Comparison of ENCODE assay signal across 1 cellular context in the genomic region with DNA sequence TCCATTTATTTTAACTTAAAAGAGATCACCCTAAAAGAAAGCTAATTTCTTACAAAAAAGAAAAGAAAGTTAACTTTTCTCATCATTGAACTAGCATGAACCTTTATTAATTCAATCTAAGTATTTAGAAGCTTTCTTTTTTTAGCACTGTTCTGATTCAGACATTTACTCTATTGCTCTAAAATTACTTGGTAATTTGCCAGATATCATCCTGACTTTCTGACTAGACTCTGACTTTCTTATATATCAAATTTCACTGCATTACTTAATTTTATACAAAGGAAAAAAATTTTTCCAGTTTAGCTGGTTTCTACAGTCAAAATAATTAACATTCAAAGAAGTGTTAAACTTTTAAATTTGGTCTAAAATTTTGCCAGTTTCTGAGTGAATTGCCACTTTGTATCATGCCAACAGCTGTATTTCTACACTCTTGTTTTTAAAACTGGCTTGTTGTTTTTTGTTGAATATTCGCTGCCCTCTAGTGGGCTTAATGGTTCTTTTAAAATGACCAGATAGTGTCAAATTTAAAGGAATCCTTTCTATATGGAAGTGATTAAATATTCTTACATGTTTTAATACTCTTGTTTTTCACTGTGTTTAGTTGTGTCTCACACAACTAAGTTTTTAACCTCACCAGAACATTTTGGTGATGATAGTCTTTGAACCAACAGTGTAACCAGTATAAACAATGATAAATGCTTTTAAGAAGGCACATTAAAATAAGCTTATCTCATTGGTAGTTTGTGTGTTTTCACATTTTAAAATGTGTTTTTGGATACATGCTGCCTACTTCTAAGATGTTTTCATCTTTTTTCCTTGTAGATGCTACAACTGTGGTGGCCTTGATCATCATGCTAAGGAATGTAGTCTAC.
A peak's percentile ranks its signal among the peaks of the same experiment; 100 is the strongest.
TF ChIP-seq lines count a peak whose summit lies in the region.

No MANE protein-coding gene starts in this region.

TF ChIP-seq in K562, 482 proteins besides CTCF, POLR2A, EP300 and RAD21 (continued from another document):
- TF ChIP-seq CREBBP (IDR thresholded peaks at IDR 0.05; ENCODE audit: low read depth, low read length) (no peak), U2AF2 (optimal IDR thresholded peaks at IDR 0.05; ENCODE audit: low read depth, low read length) (no peak), ELF1 (tag; IDR thresholded peaks at IDR 0.05) (no peak), ETV1 (tag; conservative IDR thresholded peaks at IDR 0.05; ENCODE audit: low read depth) (no peak), HDAC2 (IDR thresholded peaks at IDR 0.05) (no peak), POLR2H (tag; IDR thresholded peaks at IDR 0.05; ENCODE audit: low read depth) (0 out of 2 replicates have a peak, but pooled peaks have one; percentile 29), BMI1 (IDR thresholded peaks at IDR 0.05; ENCODE audit: low read length) (no peak), NFIC (IDR thresholded peaks at IDR 0.05) (peak; percentile 67), JUND (IDR thresholded peaks at IDR 0.05; ENCODE audit: borderline replicate concordance, low read depth, low read length) (no peak), JUND (tag; IDR thresholded peaks at IDR 0.05; ENCODE audit: borderline replicate concordance, low read depth, low read length) (no peak), SMC3 (conservative IDR thresholded peaks at IDR 0.05; ENCODE audit: insufficient read depth, low read depth, low read length) (peak; percentile 39; the same call in 1 of the 2 replicates), PCBP1 (IDR thresholded peaks at IDR 0.05; ENCODE audit: low read depth, low read length, poor library complexity, severe bottlenecking) (no peak), EHMT2 (IDR thresholded peaks at IDR 0.05) (no peak), SP1 (CRISPR knock-in tag; IDR thresholded peaks at IDR 0.05) (no peak)
- TF ChIP-seq, protein P1, sequence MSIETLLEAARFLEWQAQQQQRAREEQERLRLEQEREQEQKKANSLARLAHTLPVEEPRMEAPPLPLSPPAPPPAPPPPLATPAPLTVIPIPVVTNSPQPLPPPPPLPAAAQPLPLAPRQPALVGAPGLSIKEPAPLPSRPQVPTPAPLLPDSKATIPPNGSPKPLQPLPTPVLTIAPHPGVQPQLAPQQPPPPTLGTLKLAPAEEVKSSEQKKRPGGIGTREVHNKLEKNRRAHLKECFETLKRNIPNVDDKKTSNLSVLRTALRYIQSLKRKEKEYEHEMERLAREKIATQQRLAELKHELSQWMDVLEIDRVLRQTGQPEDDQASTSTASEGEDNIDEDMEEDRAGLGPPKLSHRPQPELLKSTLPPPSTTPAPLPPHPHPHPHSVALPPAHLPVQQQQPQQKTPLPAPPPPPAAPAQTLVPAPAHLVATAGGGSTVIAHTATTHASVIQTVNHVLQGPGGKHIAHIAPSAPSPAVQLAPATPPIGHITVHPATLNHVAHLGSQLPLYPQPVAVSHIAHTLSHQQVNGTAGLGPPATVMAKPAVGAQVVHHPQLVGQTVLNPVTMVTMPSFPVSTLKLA (conservative IDR thresholded peaks at IDR 0.05) = no peak
- TF ChIP-seq, protein P2, sequence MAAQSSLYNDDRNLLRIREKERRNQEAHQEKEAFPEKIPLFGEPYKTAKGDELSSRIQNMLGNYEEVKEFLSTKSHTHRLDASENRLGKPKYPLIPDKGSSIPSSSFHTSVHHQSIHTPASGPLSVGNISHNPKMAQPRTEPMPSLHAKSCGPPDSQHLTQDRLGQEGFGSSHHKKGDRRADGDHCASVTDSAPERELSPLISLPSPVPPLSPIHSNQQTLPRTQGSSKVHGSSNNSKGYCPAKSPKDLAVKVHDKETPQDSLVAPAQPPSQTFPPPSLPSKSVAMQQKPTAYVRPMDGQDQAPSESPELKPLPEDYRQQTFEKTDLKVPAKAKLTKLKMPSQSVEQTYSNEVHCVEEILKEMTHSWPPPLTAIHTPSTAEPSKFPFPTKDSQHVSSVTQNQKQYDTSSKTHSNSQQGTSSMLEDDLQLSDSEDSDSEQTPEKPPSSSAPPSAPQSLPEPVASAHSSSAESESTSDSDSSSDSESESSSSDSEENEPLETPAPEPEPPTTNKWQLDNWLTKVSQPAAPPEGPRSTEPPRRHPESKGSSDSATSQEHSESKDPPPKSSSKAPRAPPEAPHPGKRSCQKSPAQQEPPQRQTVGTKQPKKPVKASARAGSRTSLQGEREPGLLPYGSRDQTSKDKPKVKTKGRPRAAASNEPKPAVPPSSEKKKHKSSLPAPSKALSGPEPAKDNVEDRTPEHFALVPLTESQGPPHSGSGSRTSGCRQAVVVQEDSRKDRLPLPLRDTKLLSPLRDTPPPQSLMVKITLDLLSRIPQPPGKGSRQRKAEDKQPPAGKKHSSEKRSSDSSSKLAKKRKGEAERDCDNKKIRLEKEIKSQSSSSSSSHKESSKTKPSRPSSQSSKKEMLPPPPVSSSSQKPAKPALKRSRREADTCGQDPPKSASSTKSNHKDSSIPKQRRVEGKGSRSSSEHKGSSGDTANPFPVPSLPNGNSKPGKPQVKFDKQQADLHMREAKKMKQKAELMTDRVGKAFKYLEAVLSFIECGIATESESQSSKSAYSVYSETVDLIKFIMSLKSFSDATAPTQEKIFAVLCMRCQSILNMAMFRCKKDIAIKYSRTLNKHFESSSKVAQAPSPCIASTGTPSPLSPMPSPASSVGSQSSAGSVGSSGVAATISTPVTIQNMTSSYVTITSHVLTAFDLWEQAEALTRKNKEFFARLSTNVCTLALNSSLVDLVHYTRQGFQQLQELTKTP (IDR thresholded peaks at IDR 0.05; ENCODE audit: low read depth in 1 of 2, partially characterized antibody in 2 of 2) = no peak
- TF ChIP-seq, protein P3, sequence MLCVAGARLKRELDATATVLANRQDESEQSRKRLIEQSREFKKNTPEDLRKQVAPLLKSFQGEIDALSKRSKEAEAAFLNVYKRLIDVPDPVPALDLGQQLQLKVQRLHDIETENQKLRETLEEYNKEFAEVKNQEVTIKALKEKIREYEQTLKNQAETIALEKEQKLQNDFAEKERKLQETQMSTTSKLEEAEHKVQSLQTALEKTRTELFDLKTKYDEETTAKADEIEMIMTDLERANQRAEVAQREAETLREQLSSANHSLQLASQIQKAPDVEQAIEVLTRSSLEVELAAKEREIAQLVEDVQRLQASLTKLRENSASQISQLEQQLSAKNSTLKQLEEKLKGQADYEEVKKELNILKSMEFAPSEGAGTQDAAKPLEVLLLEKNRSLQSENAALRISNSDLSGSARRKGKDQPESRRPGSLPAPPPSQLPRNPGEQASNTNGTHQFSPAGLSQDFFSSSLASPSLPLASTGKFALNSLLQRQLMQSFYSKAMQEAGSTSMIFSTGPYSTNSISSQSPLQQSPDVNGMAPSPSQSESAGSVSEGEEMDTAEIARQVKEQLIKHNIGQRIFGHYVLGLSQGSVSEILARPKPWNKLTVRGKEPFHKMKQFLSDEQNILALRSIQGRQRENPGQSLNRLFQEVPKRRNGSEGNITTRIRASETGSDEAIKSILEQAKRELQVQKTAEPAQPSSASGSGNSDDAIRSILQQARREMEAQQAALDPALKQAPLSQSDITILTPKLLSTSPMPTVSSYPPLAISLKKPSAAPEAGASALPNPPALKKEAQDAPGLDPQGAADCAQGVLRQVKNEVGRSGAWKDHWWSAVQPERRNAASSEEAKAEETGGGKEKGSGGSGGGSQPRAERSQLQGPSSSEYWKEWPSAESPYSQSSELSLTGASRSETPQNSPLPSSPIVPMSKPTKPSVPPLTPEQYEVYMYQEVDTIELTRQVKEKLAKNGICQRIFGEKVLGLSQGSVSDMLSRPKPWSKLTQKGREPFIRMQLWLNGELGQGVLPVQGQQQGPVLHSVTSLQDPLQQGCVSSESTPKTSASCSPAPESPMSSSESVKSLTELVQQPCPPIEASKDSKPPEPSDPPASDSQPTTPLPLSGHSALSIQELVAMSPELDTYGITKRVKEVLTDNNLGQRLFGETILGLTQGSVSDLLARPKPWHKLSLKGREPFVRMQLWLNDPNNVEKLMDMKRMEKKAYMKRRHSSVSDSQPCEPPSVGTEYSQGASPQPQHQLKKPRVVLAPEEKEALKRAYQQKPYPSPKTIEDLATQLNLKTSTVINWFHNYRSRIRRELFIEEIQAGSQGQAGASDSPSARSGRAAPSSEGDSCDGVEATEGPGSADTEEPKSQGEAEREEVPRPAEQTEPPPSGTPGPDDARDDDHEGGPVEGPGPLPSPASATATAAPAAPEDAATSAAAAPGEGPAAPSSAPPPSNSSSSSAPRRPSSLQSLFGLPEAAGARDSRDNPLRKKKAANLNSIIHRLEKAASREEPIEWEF (CRISPR knock-in tag; IDR thresholded peaks at IDR 0.05) = no peak
- TF ChIP-seq, protein P4, sequence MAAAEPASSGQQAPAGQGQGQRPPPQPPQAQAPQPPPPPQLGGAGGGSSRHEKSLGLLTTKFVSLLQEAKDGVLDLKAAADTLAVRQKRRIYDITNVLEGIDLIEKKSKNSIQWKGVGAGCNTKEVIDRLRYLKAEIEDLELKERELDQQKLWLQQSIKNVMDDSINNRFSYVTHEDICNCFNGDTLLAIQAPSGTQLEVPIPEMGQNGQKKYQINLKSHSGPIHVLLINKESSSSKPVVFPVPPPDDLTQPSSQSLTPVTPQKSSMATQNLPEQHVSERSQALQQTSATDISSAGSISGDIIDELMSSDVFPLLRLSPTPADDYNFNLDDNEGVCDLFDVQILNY (CRISPR knock-in tag; IDR thresholded peaks at IDR 0.05) = no peak
- TF ChIP-seq, protein P5, sequence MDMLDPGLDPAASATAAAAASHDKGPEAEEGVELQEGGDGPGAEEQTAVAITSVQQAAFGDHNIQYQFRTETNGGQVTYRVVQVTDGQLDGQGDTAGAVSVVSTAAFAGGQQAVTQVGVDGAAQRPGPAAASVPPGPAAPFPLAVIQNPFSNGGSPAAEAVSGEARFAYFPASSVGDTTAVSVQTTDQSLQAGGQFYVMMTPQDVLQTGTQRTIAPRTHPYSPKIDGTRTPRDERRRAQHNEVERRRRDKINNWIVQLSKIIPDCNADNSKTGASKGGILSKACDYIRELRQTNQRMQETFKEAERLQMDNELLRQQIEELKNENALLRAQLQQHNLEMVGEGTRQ (CRISPR knock-in tag; IDR thresholded peaks at IDR 0.05) = no peak
- TF ChIP-seq, protein P6, sequence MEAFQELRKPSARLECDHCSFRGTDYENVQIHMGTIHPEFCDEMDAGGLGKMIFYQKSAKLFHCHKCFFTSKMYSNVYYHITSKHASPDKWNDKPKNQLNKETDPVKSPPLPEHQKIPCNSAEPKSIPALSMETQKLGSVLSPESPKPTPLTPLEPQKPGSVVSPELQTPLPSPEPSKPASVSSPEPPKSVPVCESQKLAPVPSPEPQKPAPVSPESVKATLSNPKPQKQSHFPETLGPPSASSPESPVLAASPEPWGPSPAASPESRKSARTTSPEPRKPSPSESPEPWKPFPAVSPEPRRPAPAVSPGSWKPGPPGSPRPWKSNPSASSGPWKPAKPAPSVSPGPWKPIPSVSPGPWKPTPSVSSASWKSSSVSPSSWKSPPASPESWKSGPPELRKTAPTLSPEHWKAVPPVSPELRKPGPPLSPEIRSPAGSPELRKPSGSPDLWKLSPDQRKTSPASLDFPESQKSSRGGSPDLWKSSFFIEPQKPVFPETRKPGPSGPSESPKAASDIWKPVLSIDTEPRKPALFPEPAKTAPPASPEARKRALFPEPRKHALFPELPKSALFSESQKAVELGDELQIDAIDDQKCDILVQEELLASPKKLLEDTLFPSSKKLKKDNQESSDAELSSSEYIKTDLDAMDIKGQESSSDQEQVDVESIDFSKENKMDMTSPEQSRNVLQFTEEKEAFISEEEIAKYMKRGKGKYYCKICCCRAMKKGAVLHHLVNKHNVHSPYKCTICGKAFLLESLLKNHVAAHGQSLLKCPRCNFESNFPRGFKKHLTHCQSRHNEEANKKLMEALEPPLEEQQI (IDR thresholded peaks at IDR 0.05) = peak; percentile 50; the same call in 1 of the 2 replicates
TF ChIP-seq in K562: peak in this region for 6.
